17 cellular contexts compared by ENCODE assay signal in the genomic region with DNA sequence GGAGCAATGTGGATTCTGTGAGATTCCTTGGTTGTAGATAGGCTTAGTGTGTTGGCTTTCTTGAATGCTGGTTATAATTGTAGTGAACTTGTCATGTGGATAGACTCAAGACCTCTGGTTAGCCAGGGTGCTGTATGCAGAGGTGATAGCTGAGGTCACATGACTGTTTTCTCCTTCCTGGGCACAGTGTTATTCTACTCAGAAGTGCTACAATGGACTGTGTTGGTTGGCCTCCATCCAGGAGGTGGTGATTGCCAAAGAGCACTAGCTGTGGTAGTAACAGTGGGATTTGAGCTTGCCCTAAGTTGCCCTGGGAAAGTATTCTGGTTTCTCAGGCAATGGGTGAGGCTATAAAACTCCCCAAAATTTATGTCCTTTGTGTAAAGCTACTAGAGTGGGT.
DNase-seq lines count a peak whose midpoint lies in the region; ATAC-seq and TF ChIP-seq lines count a peak whose summit lies in the region.
"Had no signal": no experiment of that assay in that cellular context is flagged by ENCODE, and none has a peak within 500 bp of the region (broad histone marks: within the 10 kb centered on the region; RNA-seq: fewer than 3 reads in every experiment).

No MANE protein-coding gene starts in this region.

- BruUV-seq in Caco-2 (replicated peaks; lab: Mats Ljungman, UMichigan): no TSS peak

- no peaks in the 10 kb centered on the region for H3K4me1 Mint-ChIP-seq in Caco-2 (ENCODE audit: low read depth, unreplicated experiment)

- H3K4me3 Mint-ChIP-seq in Caco-2 (ENCODE audit: unreplicated experiment): no peak overlapping the region
- H3K4me3 Mint-ChIP-seq: activated naive CD8-positive, alpha-beta T cell treated with anti-CD3 and anti-CD28 coated beads, Interleukin-2, amount 10 ng/mL, durations not matched to agents 7 days and 5 days; activated T-helper 1 cell treated with anti-CD3 and anti-CD28 coated beads, Interleukin-12 subunit alpha, Interleukin-12 subunit beta, Interleukin-2, Interleukin-4 antibody, amounts not matched to agents 30 ng/mL and 10 ng/mL and 1 ng/mL, durations not matched to agents 14 hours and 24 hours and 36 hours; CD4-positive, CD25-positive, alpha-beta regulatory T cell had no signal

- H3K27me3 Mint-ChIP-seq in Caco-2 (ENCODE audit: insufficient read depth, unreplicated experiment): peaks cover 14% of the 10 kb centered on the region
- H3K27me3 Mint-ChIP-seq: CD4-positive, CD25-positive, alpha-beta regulatory T cell had no signal

- intact Hi-C loops in Right ventricle myocardium superior (cut with DNase I) (no loop called here), cardiac septum (cut with DNase I) (no loop called here), upper lobe of right lung (cut with DNase I) (loop anchor here (5.0 kb wide), 1 partner anchor 189 kb away; no protein-coding TSS in a partner anchor), Caco-2 (cut with micrococcal nuclease; ENCODE audit: unreplicated experiment) (no loop called here)

- H3K9me3 Mint-ChIP-seq in Caco-2 (ENCODE audit: unreplicated experiment): no peaks in the 10 kb centered on the region
- H3K9me3 Mint-ChIP-seq: activated naive CD8-positive, alpha-beta T cell treated with anti-CD3 and anti-CD28 coated beads, Interleukin-2, amount 10 ng/mL, durations not matched to agents 7 days and 5 days; activated T-helper 1 cell treated with anti-CD3 and anti-CD28 coated beads, Interleukin-12 subunit alpha, Interleukin-12 subunit beta, Interleukin-2, Interleukin-4 antibody, amounts not matched to agents 30 ng/mL and 10 ng/mL and 1 ng/mL, durations not matched to agents 14 hours and 24 hours and 36 hours; CD4-positive, CD25-positive, alpha-beta regulatory T cell had no signal

- TF ChIP-seq CTCF in choroid plexus epithelial cell (conservative IDR thresholded peaks at IDR 0.05; ENCODE audit: low read depth, low read length) (no peak), lung (IDR thresholded peaks at IDR 0.05; ENCODE audit: control extremely low read depth, extremely low read depth) (no peak), upper lobe of right lung (IDR thresholded peaks at IDR 0.05) (no peak), Caco-2 (IDR thresholded peaks at IDR 0.05; ENCODE audit: insufficient read depth in 1 of 2, low read depth in 1 of 2, low read length in 1 of 2, severe bottlenecking in 1 of 2, unreplicated experiment in 1 of 2) (no peak)

- CTCF ChIA-PET in Caco-2 (lab: Charles Lee): no interaction called here

- no peaks in the 10 kb centered on the region for H3K36me3 Mint-ChIP-seq in Caco-2 (ENCODE audit: insufficient read depth, unreplicated experiment)
- H3K36me3 Mint-ChIP-seq: activated naive CD8-positive, alpha-beta T cell treated with anti-CD3 and anti-CD28 coated beads, Interleukin-2, amount 10 ng/mL, durations not matched to agents 7 days and 5 days; CD4-positive, CD25-positive, alpha-beta regulatory T cell had no signal

- no peak overlapping the region for H3K27ac Mint-ChIP-seq in Caco-2 (ENCODE audit: unreplicated experiment)
- H3K27ac Mint-ChIP-seq: activated naive CD8-positive, alpha-beta T cell treated with anti-CD3 and anti-CD28 coated beads, Interleukin-2, amount 10 ng/mL, durations not matched to agents 7 days and 5 days; activated T-helper 1 cell treated with anti-CD3 and anti-CD28 coated beads, Interleukin-12 subunit alpha, Interleukin-12 subunit beta, Interleukin-2, Interleukin-4 antibody, amounts not matched to agents 30 ng/mL and 10 ng/mL and 1 ng/mL, durations not matched to agents 14 hours and 24 hours and 36 hours; CD4-positive, CD25-positive, alpha-beta regulatory T cell had no signal

- POLR2A ChIA-PET in Caco-2 (lab: Charles Lee): no interaction called here

- H3K9me3 ChIP-seq in lung (ENCODE audit: control insufficient read depth in 2 of 2, insufficient read depth in 1 of 2, low read length in 1 of 2) (no peaks in the 10 kb centered on the region), upper lobe of right lung (no peaks in the 10 kb centered on the region), Caco-2 (no peaks in the 10 kb centered on the region)

- H3K27me3 ChIP-seq in lung (ENCODE audit: control insufficient read depth, insufficient read depth) (no peaks in the 10 kb centered on the region), upper lobe of right lung (no peaks in the 10 kb centered on the region), Caco-2 (replicated peaks; ENCODE audit: control insufficient read depth, insufficient read depth, low read length) (no peaks in the 10 kb centered on the region)

- no peak overlapping the region for H3K27ac ChIP-seq in lung (ENCODE audit: low read depth in 1 of 2, low read length in 1 of 2)
- H3K27ac ChIP-seq in upper lobe of right lung: no peak overlapping the region
- H3K27ac ChIP-seq: PC-9 had no signal

- H3K4me3 ChIP-seq in choroid plexus epithelial cell (ENCODE audit: low read depth, low read length): no peak overlapping the region
- H3K4me3 ChIP-seq in lung: no peak overlapping the region
- H3K4me3 ChIP-seq in upper lobe of right lung: no peak overlapping the region
- no peak overlapping the region for H3K4me3 ChIP-seq in Caco-2 (ENCODE audit: low read depth, low read length)
- H3K4me3 ChIP-seq: PC-9 had no signal

- ATAC-seq in Right ventricle myocardium superior (ENCODE audit: poor library complexity): peak; percentile 53
- ATAC-seq in lung (ENCODE audit: insufficient read depth, low FRiP score): no peak
- ATAC-seq in upper lobe of right lung: peak; percentile 40

- H3K4me1 ChIP-seq in lung (ENCODE audit: control insufficient read depth in 2 of 2, insufficient read depth in 2 of 2, low read length in 2 of 2) (peaks cover 7 to 9% of the 10 kb centered on the region in 2 donors), upper lobe of right lung (peaks cover 10% of the 10 kb centered on the region), Caco-2 (no peaks in the 10 kb centered on the region)

- H3K36me3 ChIP-seq in lung (ENCODE audit: control insufficient read depth in 2 of 2, insufficient read depth in 2 of 2, low read length in 2 of 2) (no peaks in the 10 kb centered on the region), upper lobe of right lung (no peaks in the 10 kb centered on the region), Caco-2 (ENCODE audit: control insufficient read depth, insufficient read depth, low read length) (no peaks in the 10 kb centered on the region)

- peak; percentile 55 for DNase-seq in Right ventricle myocardium superior
- DNase-seq in cardiac septum (ENCODE audit: low spot score): no peak
- DNase-seq in choroid plexus epithelial cell (ENCODE audit: low read depth): peak; percentile 13
- peak; percentile 67 for DNase-seq in lung (ENCODE audit: low spot score)
- DNase-seq in upper lobe of right lung: no peak
- DNase-seq in Caco-2: no peak
- DNase-seq in HUDEP-2 (lab: John Stamatoyannopoulos, UW; ENCODE audit: unreplicated experiment in 76 of 76): no peak
- no peak for DNase-seq in COLO668 (lab: John Stamatoyannopoulos, UW; ENCODE audit: unreplicated experiment)
- DNase-seq: activated CD4-positive, alpha-beta T cell treated with anti-CD3 and anti-CD28 coated beads for 1 hour; activated naive CD8-positive, alpha-beta T cell treated with anti-CD3 and anti-CD28 coated beads, Interleukin-2, amount 10 ng/mL, durations not matched to agents 7 days and 5 days; CD4-positive, CD25-positive, alpha-beta regulatory T cell; effector memory CD4-positive, alpha-beta T cell; NCI-H2081; NCI-H748 treated with DMSO at 0.1 percent for 48 hours; PC-9; stimulated activated naive CD4-positive, alpha-beta T cell had no signal

Comparison
In these comparisons a context has a peak if more than half of its experiments do, and no peak if none do; other contexts are left out.
1. DNase-seq: peak in Right ventricle myocardium superior (single experiment), choroid plexus epithelial cell (single experiment) and lung (single experiment); none in cardiac septum (single experiment), upper lobe of right lung (single experiment), Caco-2 (0 of 2), HUDEP-2 (0 of 76) and COLO668 (single experiment).